9 cellular contexts compared by ENCODE assay signal in the genomic region with DNA sequence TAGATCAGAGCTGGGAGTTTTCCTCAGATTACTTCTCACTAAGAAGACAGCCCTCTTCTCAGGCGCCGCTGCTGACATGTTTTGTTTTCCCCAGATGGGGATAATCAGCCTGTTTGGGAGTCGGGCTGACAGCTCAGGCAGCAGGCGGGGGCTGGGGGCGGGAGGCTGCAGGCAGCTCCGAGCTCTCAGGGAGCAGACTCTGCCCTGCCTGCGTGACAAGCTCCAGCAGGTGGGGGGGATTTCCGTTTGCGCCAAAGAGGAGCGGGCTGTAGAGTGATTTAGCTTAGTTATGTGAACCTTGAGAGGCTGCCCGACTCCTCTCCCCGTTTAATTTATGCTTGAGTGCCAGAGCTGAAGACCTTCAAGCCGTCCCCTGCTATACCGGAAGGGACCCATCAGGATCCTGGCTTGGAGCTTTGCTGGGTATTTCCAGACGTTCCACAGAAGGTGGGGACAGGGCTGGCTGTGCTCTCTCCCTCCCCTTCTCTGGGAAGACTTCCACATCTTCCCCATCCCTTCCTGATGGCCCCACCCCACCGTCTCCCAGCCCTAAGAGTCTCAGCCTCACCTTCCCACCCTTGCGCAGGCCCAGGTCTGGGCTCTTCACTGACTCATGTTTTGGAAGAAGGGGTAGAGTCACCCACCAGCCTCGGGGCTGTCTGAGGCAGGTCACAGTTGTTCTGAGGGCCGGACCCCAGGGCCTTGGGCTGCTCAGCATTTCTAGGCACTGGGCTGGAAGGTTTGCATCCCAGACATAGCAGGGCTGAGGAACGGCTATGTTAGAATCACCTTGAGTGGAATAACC. TPM values are rescaled to one million over a fixed set of nuclear protein-coding genes. Genes with fewer than 3 reads are reported as not detected.
DNase-seq lines count a peak whose midpoint lies in the region; ATAC-seq and TF ChIP-seq lines count a peak whose summit lies in the region.
"Had no signal": no experiment of that assay in that cellular context is flagged by ENCODE, and none has a peak within 500 bp of the region (broad histone marks: within the 10 kb centered on the region; RNA-seq: fewer than 3 reads in every experiment).

No MANE protein-coding gene starts in this region.

- H3K4me1 ChIP-seq in osteoblast (ENCODE audit: insufficient read depth, low read length): no peaks in the 10 kb centered on the region
- H3K4me1 ChIP-seq in naive thymus-derived CD4-positive, alpha-beta T cell (ENCODE audit: control insufficient read depth in 2 of 2, insufficient read depth in 2 of 2, low read length in 2 of 2): peaks cover 0 to 8% of the 10 kb centered on the region in 2 donors

- peaks cover 0 to 6% (median 4%) of the 10 kb centered on the region in 5 donors for H3K27me3 Mint-ChIP-seq in naive thymus-derived CD4-positive, alpha-beta T cell
- H3K27me3 Mint-ChIP-seq in MCF 10A (ENCODE audit: insufficient read depth, unreplicated experiment): peaks cover 5% of the 10 kb centered on the region

- no peak overlapping the region for H3K27ac ChIP-seq in osteoblast (ENCODE audit: low read depth, low read length)
- H3K27ac ChIP-seq in naive thymus-derived CD4-positive, alpha-beta T cell (ENCODE audit: low read depth, low read length): no peak overlapping the region

- no peaks in the 10 kb centered on the region for H3K79me2 ChIP-seq in osteoblast (ENCODE audit: insufficient read depth, low read length)

- H3K4me2 ChIP-seq in osteoblast (ENCODE audit: insufficient read depth, low read length): no peak overlapping the region

- H3K9me3 ChIP-seq in osteoblast (ENCODE audit: low read depth, low read length): no peaks in the 10 kb centered on the region
- no peaks in the 10 kb centered on the region for H3K9me3 ChIP-seq in naive thymus-derived CD4-positive, alpha-beta T cell (ENCODE audit: control insufficient read depth in 2 of 3, low read length in 3 of 3)

- H3K4me3 ChIP-seq in fibroblast of villous mesenchyme (ENCODE audit: low read depth, low read length) (no peak overlapping the region), osteoblast (ENCODE audit: insufficient read depth, low read length) (no peak overlapping the region)
- H3K4me3 ChIP-seq in naive thymus-derived CD4-positive, alpha-beta T cell (ENCODE audit: low read length): no peak overlapping the region

- no peak for TF ChIP-seq CTCF in fibroblast of villous mesenchyme (IDR thresholded peaks at IDR 0.05; ENCODE audit: insufficient read depth, low read depth, low read length)
- no peak for TF ChIP-seq CTCF in osteoblast (IDR thresholded peaks at IDR 0.05; ENCODE audit: extremely low read depth, low read depth, low read length)
- TF ChIP-seq CTCF in MCF 10A (IDR thresholded peaks at IDR 0.05; ENCODE audit: unreplicated experiment): no peak

- no peak overlapping the region for H2AFZ ChIP-seq in osteoblast (ENCODE audit: low read length)

- peaks cover 0 to 5% (median 0%) of the 10 kb centered on the region in 11 donors for H3K9me3 Mint-ChIP-seq in naive thymus-derived CD4-positive, alpha-beta T cell
- no peaks in the 10 kb centered on the region for H3K9me3 Mint-ChIP-seq in MCF 10A (ENCODE audit: unreplicated experiment)

- H3K36me3 ChIP-seq in osteoblast (ENCODE audit: insufficient read depth, low read length): no peaks in the 10 kb centered on the region
- no peaks in the 10 kb centered on the region for H3K36me3 ChIP-seq in naive thymus-derived CD4-positive, alpha-beta T cell (ENCODE audit: control insufficient read depth in 2 of 3, insufficient read depth in 3 of 3, low read length in 3 of 3)

- CTCF ChIA-PET in naive thymus-derived CD4-positive, alpha-beta T cell (lab: Charles Lee): no interaction called here
- CTCF ChIA-PET in MCF 10A (lab: Yijun Ruan, JAX): interaction anchor here (0.6 to 1.2 kb wide), 3 partner anchors 44 to 1328 kb away, joined by 4 read pairs; no protein-coding TSS in a partner anchor

- H3K4me3 Mint-ChIP-seq in naive thymus-derived CD4-positive, alpha-beta T cell: no peak overlapping the region
- no peak overlapping the region for H3K4me3 Mint-ChIP-seq in MCF 10A (ENCODE audit: unreplicated experiment)

- H3K36me3 Mint-ChIP-seq in naive thymus-derived CD4-positive, alpha-beta T cell: peaks cover 0 to 2% (median 0%) of the 10 kb centered on the region in 5 donors
- H3K36me3 Mint-ChIP-seq in MCF 10A (ENCODE audit: insufficient read depth, unreplicated experiment): no peaks in the 10 kb centered on the region

- no peaks in the 10 kb centered on the region for H3K27me3 ChIP-seq in osteoblast (ENCODE audit: insufficient read depth, low read length)
- H3K27me3 ChIP-seq in naive thymus-derived CD4-positive, alpha-beta T cell (ENCODE audit: control insufficient read depth in 2 of 2, insufficient read depth in 2 of 2, low read length in 2 of 2): no peaks in the 10 kb centered on the region

- ATAC-seq in GM18502 (IDR thresholded peaks at IDR 0.05; ENCODE audit: poor library complexity, unreplicated experiment): peak; percentile 64
- no peak for ATAC-seq in naive thymus-derived CD4-positive, alpha-beta T cell

- no peaks in the 10 kb centered on the region for H4K20me1 ChIP-seq in osteoblast (ENCODE audit: insufficient read depth, low read length)

- H3K4me1 Mint-ChIP-seq in naive thymus-derived CD4-positive, alpha-beta T cell: peaks cover 0 to 27% (median 10%) of the 10 kb centered on the region in 7 donors
- H3K4me1 Mint-ChIP-seq in MCF 10A (ENCODE audit: insufficient read depth, unreplicated experiment): no peaks in the 10 kb centered on the region

- no TSS peak for BruUV-seq in MCF 10A (replicated peaks; lab: Mats Ljungman, UMichigan)

- peak; percentile 87 for DNase-seq in NCI-H2171 treated with DMSO at 0.1 percent for 48 hours (lab: John Stamatoyannopoulos, UW)
- peak; percentile 1 for DNase-seq in fibroblast of villous mesenchyme (ENCODE audit: low read depth)
- peak; percentile 72 for DNase-seq in osteoblast (ENCODE audit: insufficient read length, low spot score, missing footprints)
- DNase-seq in naive thymus-derived CD4-positive, alpha-beta T cell: no peak
- no peak for DNase-seq in NCI-H1092 (lab: John Stamatoyannopoulos, UW)
- no peak for DNase-seq in DMS79 (lab: John Stamatoyannopoulos, UW)
- no peak for DNase-seq in MCF 10A (ENCODE audit: unreplicated experiment)
- DNase-seq: NK-92 treated with Interleukin-12 subunit alpha and Interleukin-12 subunit beta, amount 100 ng/mL, for 24 hours had no signal

- POLR2A ChIA-PET in naive thymus-derived CD4-positive, alpha-beta T cell (lab: Charles Lee): no interaction called here
- POLR2A ChIA-PET in MCF 10A (lab: Yijun Ruan, JAX): no interaction called here

- H3K27ac Mint-ChIP-seq in naive thymus-derived CD4-positive, alpha-beta T cell: no peak overlapping the region
- no peak overlapping the region for H3K27ac Mint-ChIP-seq in MCF 10A (ENCODE audit: low read depth, unreplicated experiment)

- intact Hi-C loops in naive thymus-derived CD4-positive, alpha-beta T cell (cut with micrococcal nuclease): no loop called here
- intact Hi-C loops in MCF 10A (cut with micrococcal nuclease): no loop called here

RNA-seq across cellular contexts. Expression of gene ADCYAP1R1, which starts 24.7 kb away (rescaled TPM):
- total RNA-seq in fibroblast of villous mesenchyme (under 0.01 TPM in 1 of 2 replicates, not detected in the other), osteoblast (not detected in 2 replicates), MCF 10A (2022) (not detected in 2 replicates)
- total RNA-seq in naive thymus-derived CD4-positive, alpha-beta T cell: not detected
- polyA plus RNA-seq in naive thymus-derived CD4-positive, alpha-beta T cell: not detected

Comparison
In these comparisons a context has a peak if more than half of its experiments do, and no peak if none do; other contexts are left out.
1. DNase-seq: peak in NCI-H2171 treated with DMSO at 0.1 percent for 48 hours (single experiment), fibroblast of villous mesenchyme (single experiment) and osteoblast (single experiment); none in naive thymus-derived CD4-positive, alpha-beta T cell (0 of 9), NCI-H1092 (single experiment), DMS79 (single experiment) and MCF 10A (single experiment).